Comparison of ENCODE assay signal across 8 cellular contexts in genomic region chr4:139988863-139989765, GRCh38.
DNase-seq lines count a peak whose midpoint lies in the region; ATAC-seq and TF ChIP-seq lines count a peak whose summit lies in the region.

No MANE protein-coding gene starts in this region.

- WGBS in lung, 2 donors: 77 to 87% methylated on average over 17 of the region's 17 CpGs

- no peaks in the 10 kb centered on the region for H3K9me3 ChIP-seq in lung (ENCODE audit: control insufficient read depth in 2 of 2, insufficient read depth in 1 of 2, low read length in 1 of 2)

- H3K4me3 ChIP-seq in lung: no peak overlapping the region

- H3K27ac Mint-ChIP-seq in brain: peak overlapping the region in 4 of 5 experiments; percentile 41 to 93 (median 80)

- no peaks in the 10 kb centered on the region for H3K36me3 ChIP-seq in lung (ENCODE audit: control insufficient read depth in 2 of 2, insufficient read depth in 2 of 2, low read length in 2 of 2)

- peaks cover 4% of the 10 kb centered on the region for H3K27me3 Mint-ChIP-seq in brain

- no peaks in the 10 kb centered on the region for H3K27me3 ChIP-seq in lung (ENCODE audit: control insufficient read depth, insufficient read depth)

- H3K4me1 ChIP-seq in lung (ENCODE audit: control insufficient read depth in 2 of 2, insufficient read depth in 2 of 2, low read length in 2 of 2): peaks cover 5 to 23% of the 10 kb centered on the region in 2 donors

- H3K4me1 Mint-ChIP-seq in brain: peaks cover 49% of the 10 kb centered on the region

- H3K36me3 Mint-ChIP-seq in brain: peaks cover 18% of the 10 kb centered on the region

- peaks cover 6 to 19% (median 9%) of the 10 kb centered on the region in 5 experiments for H3K9me3 Mint-ChIP-seq in brain

- peak overlapping the region in 1 of 2 donors; percentile 75 for H3K27ac ChIP-seq in lung (ENCODE audit: low read depth in 1 of 2, low read length in 1 of 2)

- peak overlapping the region in 2 of 5 experiments; percentile 11 to 42 for H3K4me3 Mint-ChIP-seq in brain

- peak; percentile 96 for ATAC-seq in lung (ENCODE audit: insufficient read depth, low FRiP score)
- ATAC-seq in HG03378 (IDR thresholded peaks at IDR 0.05; ENCODE audit: unreplicated experiment): no peak
- ATAC-seq in GM21717 (IDR thresholded peaks at IDR 0.05; ENCODE audit: unreplicated experiment): no peak

- DNase-seq in AG09319 (ENCODE audit: extremely low read depth, low read depth) (peak; percentile 41), LoVo (ENCODE audit: low spot score) (peak; percentile 62), lung (ENCODE audit: low spot score) (no peak), NCI-H1417 treated with DMSO at 0.1 percent for 48 hours (lab: John Stamatoyannopoulos, UW) (no peak)
- DNase-seq in stimulated activated CD8-positive, alpha-beta memory T cell treated with anti-CD3 and anti-CD28 coated beads, Interleukin-4, amount 100 ng/mL, for 4 hours (ENCODE audit: low read depth in 2 of 2, low spot score in 1 of 2): peak; percentile 4 to 44

- no peak for TF ChIP-seq CTCF in AG09319 (IDR thresholded peaks at IDR 0.05; ENCODE audit: low read depth, low read length)
- no peak for TF ChIP-seq CTCF in brain (conservative IDR thresholded peaks at IDR 0.05)
- TF ChIP-seq CTCF in lung (IDR thresholded peaks at IDR 0.05; ENCODE audit: control extremely low read depth, extremely low read depth): no peak

Comparison
In these comparisons a context has a peak if more than half of its experiments do, and no peak if none do; other contexts are left out.
1. DNase-seq: peak in AG09319 (single experiment), LoVo (single experiment) and stimulated activated CD8-positive, alpha-beta memory T cell treated with anti-CD3 and anti-CD28 coated beads, Interleukin-4, amount 100 ng/mL, for 4 hours (2 of 2); none in lung (single experiment) and NCI-H1417 treated with DMSO at 0.1 percent for 48 hours (single experiment).